Comparison of ENCODE assay signal across 11 cellular contexts in the genomic region with DNA sequence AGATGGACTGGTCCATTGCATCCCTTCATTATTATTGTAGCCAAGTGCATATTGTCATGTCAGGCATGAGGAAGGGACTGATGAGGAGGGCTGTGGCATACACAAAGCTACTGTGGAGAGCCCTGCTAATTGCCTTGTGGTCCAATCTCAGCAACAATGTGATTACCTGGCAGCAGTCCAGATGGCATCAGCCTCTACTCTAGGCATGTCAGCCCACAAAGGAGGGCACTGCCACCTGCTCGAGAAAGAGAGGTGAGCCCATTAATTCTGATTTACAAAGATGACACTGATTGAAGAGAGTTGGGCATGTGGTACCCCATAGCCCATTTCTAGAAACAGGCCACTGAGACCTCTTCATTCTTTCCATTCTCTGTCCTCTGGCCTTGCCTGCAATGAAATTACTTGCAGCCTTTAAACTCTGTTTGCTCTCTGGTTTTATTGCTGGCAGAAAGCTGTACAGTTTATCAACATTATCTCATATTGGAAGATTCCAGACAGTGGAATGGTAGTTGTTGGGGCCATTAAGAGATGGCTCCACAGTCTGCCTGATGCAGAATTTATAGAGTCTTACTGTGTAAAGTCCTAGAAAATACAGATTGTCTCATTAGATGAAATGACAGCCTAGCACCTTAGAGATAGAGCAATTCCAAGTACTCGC.
DNase-seq lines count a peak whose midpoint lies in the region; ATAC-seq and TF ChIP-seq lines count a peak whose summit lies in the region.
"Had no signal": no experiment of that assay in that cellular context is flagged by ENCODE, and none has a peak within 500 bp of the region (broad histone marks: within the 10 kb centered on the region; RNA-seq: fewer than 3 reads in every experiment).

No MANE protein-coding gene starts in this region.

- H3K4me1 ChIP-seq in mammary epithelial cell (ENCODE audit: insufficient read depth, low read length) (peaks cover 11% of the 10 kb centered on the region), right cardiac atrium (ENCODE audit: control insufficient read depth, insufficient read depth, low read length) (no peaks in the 10 kb centered on the region)

- CTCF ChIA-PET in mammary epithelial cell (lab: Charles Lee; ENCODE audit: low non-redundant PET) = interaction anchor here (0.6 kb wide), 1 partner anchor 22 kb away, joined by 4 read pairs; no protein-coding TSS in a partner anchor

- dilution Hi-C loops in mammary epithelial cell (cut with HindIII; ENCODE audit: low sequenced_read_pairs) = no loop called here

- no TSS peak for BruUV-seq in mammary epithelial cell (replicated peaks; lab: Mats Ljungman, UMichigan)

- no peak overlapping the region for H3K27ac Mint-ChIP-seq in stimulated activated memory B cell treated with anti-CD40 and anti-IgM and Interleukin-4, amounts not matched to agents 10 μg/mL and 1 μg/mL and 100 μg/mL, for 72 hours
- H3K27ac Mint-ChIP-seq: activated naive CD8-positive, alpha-beta T cell treated with anti-CD3 and anti-CD28 coated beads, Interleukin-2, amount 50 U/mL, for 24 hours; stimulated activated naive CD8-positive, alpha-beta T cell treated with anti-CD3 and anti-CD28 coated beads, Interleukin-15, Interleukin-2, amounts not matched to agents 100 ng/mL and 50 ng/mL, for 24 hours had no signal

- no peak overlapping the region for H3K27ac ChIP-seq in mammary epithelial cell (ENCODE audit: insufficient read depth, low read depth, low read length)
- no peak overlapping the region for H3K27ac ChIP-seq in right cardiac atrium (ENCODE audit: low read length)

- H3K9me3 Mint-ChIP-seq in stimulated activated memory B cell treated with anti-CD40 and anti-IgM and Interleukin-4, amounts not matched to agents 10 μg/mL and 1 μg/mL and 100 μg/mL, for 72 hours = no peaks in the 10 kb centered on the region
- H3K9me3 Mint-ChIP-seq: activated naive CD8-positive, alpha-beta T cell treated with anti-CD3 and anti-CD28 coated beads, Interleukin-2, amount 50 U/mL, for 24 hours; stimulated activated naive CD8-positive, alpha-beta T cell treated with anti-CD3 and anti-CD28 coated beads, Interleukin-15, Interleukin-2, amounts not matched to agents 100 ng/mL and 50 ng/mL, for 24 hours had no signal

- H3K4me2 ChIP-seq in mammary epithelial cell (ENCODE audit: insufficient read depth, low read depth, low read length) = no peak overlapping the region

- H3K79me2 ChIP-seq in mammary epithelial cell (ENCODE audit: insufficient read depth, low read length) = no peaks in the 10 kb centered on the region

- H3K4me1 Mint-ChIP-seq in stimulated activated memory B cell treated with anti-CD40 and anti-IgM and Interleukin-4, amounts not matched to agents 10 μg/mL and 1 μg/mL and 100 μg/mL, for 72 hours = no peaks in the 10 kb centered on the region

- H3K27me3 Mint-ChIP-seq in stimulated activated memory B cell treated with anti-CD40 and anti-IgM and Interleukin-4, amounts not matched to agents 10 μg/mL and 1 μg/mL and 100 μg/mL, for 72 hours = no peaks in the 10 kb centered on the region
- H3K27me3 Mint-ChIP-seq: activated naive CD8-positive, alpha-beta T cell treated with anti-CD3 and anti-CD28 coated beads, Interleukin-2, amount 50 U/mL, for 24 hours; stimulated activated naive CD8-positive, alpha-beta T cell treated with anti-CD3 and anti-CD28 coated beads, Interleukin-15, Interleukin-2, amounts not matched to agents 100 ng/mL and 50 ng/mL, for 24 hours had no signal

- H3K27me3 ChIP-seq in mammary epithelial cell (ENCODE audit: insufficient read depth, low read length) = no peaks in the 10 kb centered on the region
- H3K27me3 ChIP-seq in right cardiac atrium (ENCODE audit: control insufficient read depth, insufficient read depth) = no peaks in the 10 kb centered on the region

- no peak overlapping the region for H3K9ac ChIP-seq in mammary epithelial cell (ENCODE audit: insufficient read depth, low read length)

- H3K9me3 ChIP-seq in mammary epithelial cell (replicated peaks; ENCODE audit: insufficient read depth, low read length) (no peaks in the 10 kb centered on the region), right cardiac atrium (ENCODE audit: control insufficient read depth, low read length) (no peaks in the 10 kb centered on the region)

- no peaks in the 10 kb centered on the region for H4K20me1 ChIP-seq in mammary epithelial cell (ENCODE audit: insufficient read depth, low read length)

- peak; percentile 28 for DNase-seq in NCI-H1436 (lab: John Stamatoyannopoulos, UW)
- DNase-seq in NCI-H1436 treated with DMSO at 0.1 percent for 48 hours (lab: John Stamatoyannopoulos, UW) = no peak
- peak; percentile 15 for DNase-seq in NCI-H1417 treated with DMSO at 0.1 percent for 48 hours (lab: John Stamatoyannopoulos, UW)
- peak; percentile 2 for DNase-seq in SK-MEL-5 (ENCODE audit: low read depth, low spot score)
- no peak for DNase-seq in mammary epithelial cell
- no peak for DNase-seq in right cardiac atrium
- DNase-seq: activated naive CD8-positive, alpha-beta T cell treated with anti-CD3 and anti-CD28 coated beads, Interleukin-2, amount 50 U/mL, for 24 hours; activated T-cell treated with anti-CD3 and anti-CD28 coated beads for 4 hours had no signal

- H3K36me3 ChIP-seq in mammary epithelial cell (ENCODE audit: insufficient read depth, low read length) = no peaks in the 10 kb centered on the region

- 79% methylated on average over 2 of the region's 2 CpGs for WGBS in mammary epithelial cell (ENCODE audit: low coverage, missing lambda C conversion rate)
- 87% methylated on average over 2 of the region's 2 CpGs for WGBS in right cardiac atrium

- no peaks in the 10 kb centered on the region for H3K36me3 Mint-ChIP-seq in stimulated activated memory B cell treated with anti-CD40 and anti-IgM and Interleukin-4, amounts not matched to agents 10 μg/mL and 1 μg/mL and 100 μg/mL, for 72 hours

- no peak overlapping the region for H3K4me3 Mint-ChIP-seq in stimulated activated memory B cell treated with anti-CD40 and anti-IgM and Interleukin-4, amounts not matched to agents 10 μg/mL and 1 μg/mL and 100 μg/mL, for 72 hours
- H3K4me3 Mint-ChIP-seq: activated naive CD8-positive, alpha-beta T cell treated with anti-CD3 and anti-CD28 coated beads, Interleukin-2, amount 50 U/mL, for 24 hours; stimulated activated naive CD8-positive, alpha-beta T cell treated with anti-CD3 and anti-CD28 coated beads, Interleukin-15, Interleukin-2, amounts not matched to agents 100 ng/mL and 50 ng/mL, for 24 hours had no signal

- ATAC-seq in stimulated activated memory B cell treated with anti-CD40 and anti-IgM and Interleukin-4, amounts not matched to agents 10 μg/mL and 1 μg/mL and 100 μg/mL, for 72 hours = peak; percentile 31
- ATAC-seq in esophagus mucosa (no peak), right cardiac atrium (no peak)
- ATAC-seq: activated naive CD8-positive, alpha-beta T cell treated with anti-CD3 and anti-CD28 coated beads, Interleukin-2, amount 50 U/mL, for 24 hours had no signal

- intact Hi-C loops in mammary epithelial cell (cut with micrococcal nuclease) = no loop called here
- intact Hi-C loops in right cardiac atrium (cut with DNase I) = no loop called here

- in situ Hi-C loops in SK-MEL-5 (cut with HindIII; ENCODE audit: low pct_unique_long_range_greater_than_20kb, low sequenced_read_pairs) = no loop called here
- in situ Hi-C loops in mammary epithelial cell (cut with MboI; ENCODE audit: low sequenced_read_pairs in 2 of 2) = no loop called here

- H3K4me3 ChIP-seq in mammary epithelial cell (replicated peaks in 1 of 3; ENCODE audit: insufficient read depth in 1 of 3, low read depth in 2 of 3, low read length in 3 of 3) (no peak overlapping the region), right cardiac atrium (ENCODE audit: low read length) (no peak overlapping the region)

- TF ChIP-seq CTCF in mammary epithelial cell (conservative IDR thresholded peaks at IDR 0.05 in 1 of 2, IDR thresholded peaks at IDR 0.05 in 1 of 2; ENCODE audit: extremely low read depth in 1 of 2, insufficient read depth in 1 of 2, low read depth in 1 of 2, low read length in 2 of 2) = no peak

- no peak overlapping the region for H2AFZ ChIP-seq in mammary epithelial cell (ENCODE audit: low read depth, low read length)

Comparison
In these comparisons a context has a peak if more than half of its experiments do, and no peak if none do; other contexts are left out.
1. DNase-seq: peak in NCI-H1436 (single experiment), NCI-H1417 treated with DMSO at 0.1 percent for 48 hours (single experiment) and SK-MEL-5 (single experiment); none in NCI-H1436 treated with DMSO at 0.1 percent for 48 hours (single experiment), mammary epithelial cell (single experiment) and right cardiac atrium (0 of 3).